15 cellular contexts compared by ENCODE assay signal in the genomic region with DNA sequence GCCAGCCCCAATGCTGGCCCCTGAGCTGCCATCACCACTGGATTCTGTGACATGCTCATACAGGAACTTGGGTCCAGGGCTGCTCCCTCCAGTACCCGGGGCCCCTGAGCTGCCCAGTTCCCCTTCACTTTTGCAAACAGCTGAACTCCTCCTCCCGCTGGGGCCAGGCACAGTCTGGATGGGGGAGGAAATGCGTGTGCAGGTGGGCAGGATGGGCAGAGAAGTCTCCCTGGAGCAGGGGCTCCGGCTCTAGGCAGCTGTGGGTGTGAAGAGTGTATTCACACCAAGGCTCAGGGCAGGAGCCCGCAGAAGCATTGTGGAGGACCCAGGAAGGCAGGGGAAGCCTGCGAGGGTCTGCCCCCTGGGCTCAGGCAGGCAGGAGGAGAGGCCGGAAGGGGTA. TPM values are rescaled to one million over a fixed set of nuclear protein-coding genes. Genes with fewer than 3 reads are reported as not detected.
DNase-seq lines count a peak whose midpoint lies in the region; ATAC-seq and TF ChIP-seq lines count a peak whose summit lies in the region.
"Had no signal": no experiment of that assay in that cellular context is flagged by ENCODE, and none has a peak within 500 bp of the region (broad histone marks: within the 10 kb centered on the region; RNA-seq: fewer than 3 reads in every experiment).

No MANE protein-coding gene starts in this region.

- no peak for DNase-seq in IMR-90
- no peak for DNase-seq in neuronal stem cell (ENCODE audit: low spot score)
- DNase-seq in stimulated activated naive B cell treated with anti-CD40 and anti-IgM and Interleukin-4, amounts not matched to agents 10 μg/mL and 1 μg/mL and 100 μg/mL, for 72 hours: no peak
- no peak for DNase-seq in tibial artery
- DNase-seq in central memory CD4-positive, alpha-beta T cell: no peak
- DNase-seq: ACHN; CD4-positive, alpha-beta memory T cell; COR-L47; DND-41; GDM1; KBM-7 had no signal

- H2BK12ac ChIP-seq in neuronal stem cell (ENCODE audit: low read length): no peak overlapping the region

- H3K56ac ChIP-seq in IMR-90 (ENCODE audit: extremely low read depth, insufficient read depth, low read length): no peak overlapping the region

- TF ChIP-seq POLR2A in IMR-90 (IDR thresholded peaks at IDR 0.05; ENCODE audit: low read depth, low read length): no peak

- H3K4me3 Mint-ChIP-seq in stimulated activated naive B cell treated with anti-CD40 and anti-IgM and Interleukin-4, amounts not matched to agents 10 μg/mL and 1 μg/mL and 100 μg/mL, for 72 hours: no peak overlapping the region
- H3K4me3 Mint-ChIP-seq: CD4-positive, alpha-beta memory T cell had no signal

- H4K91ac ChIP-seq in IMR-90 (ENCODE audit: insufficient read depth, low read depth, low read length) (no peak overlapping the region), neuronal stem cell (ENCODE audit: low read depth, low read length, poor library complexity) (no peak overlapping the region)

- POLR2A ChIA-PET in IMR-90 (lab: Charles Lee; ENCODE audit: unreplicated experiment): no interaction called here

- TF ChIP-seq CTCF in IMR-90 (conservative IDR thresholded peaks at IDR 0.05; ENCODE audit: low read depth, low read length) (no peak), tibial artery (IDR thresholded peaks at IDR 0.05) (no peak)

- H2BK20ac ChIP-seq in IMR-90 (ENCODE audit: low read depth, low read length): no peak overlapping the region

- no peak overlapping the region for H3K4me3 ChIP-seq in BLaER1 treated with 17β-estradiol and CSF1 and Interleukin-3, amounts not matched to agents 10 nM and 100 nM
- no peak overlapping the region for H3K4me3 ChIP-seq in IMR-90 (ENCODE audit: insufficient read depth, low read depth, low read length)
- no peak overlapping the region for H3K4me3 ChIP-seq in neuronal stem cell (ENCODE audit: low read length in 2 of 2)
- no peak overlapping the region for H3K4me3 ChIP-seq in tibial artery

- dilution Hi-C loops in IMR-90 (cut with HindIII; ENCODE audit: low sequenced_read_pairs, unreplicated experiment): no loop called here

- no peak overlapping the region for H2BK15ac ChIP-seq in IMR-90 (ENCODE audit: low read depth, low read length)
- no peak overlapping the region for H2BK15ac ChIP-seq in neuronal stem cell (ENCODE audit: low read length)

- H3K4me1 Mint-ChIP-seq in stimulated activated naive B cell treated with anti-CD40 and anti-IgM and Interleukin-4, amounts not matched to agents 10 μg/mL and 1 μg/mL and 100 μg/mL, for 72 hours: peaks cover 19 to 26% of the 10 kb centered on the region in 2 donors

- no peaks in the 10 kb centered on the region for H3K9me3 Mint-ChIP-seq in stimulated activated naive B cell treated with anti-CD40 and anti-IgM and Interleukin-4, amounts not matched to agents 10 μg/mL and 1 μg/mL and 100 μg/mL, for 72 hours

- H3K4ac ChIP-seq in IMR-90 (ENCODE audit: low read depth, low read length) (no peak overlapping the region), neuronal stem cell (ENCODE audit: low read length) (no peak overlapping the region)

- H3K36me3 ChIP-seq in BLaER1 treated with 17β-estradiol and CSF1 and Interleukin-3, amounts not matched to agents 10 nM and 100 nM: peaks cover 23 to 36% (median 35%) of the 10 kb centered on the region in 11 experiments
- H3K36me3 ChIP-seq in IMR-90 (ENCODE audit: control insufficient read depth, insufficient read depth, low read length): peaks cover 23% of the 10 kb centered on the region; the same call in 1 of the 2 replicates
- H3K36me3 ChIP-seq in neuronal stem cell (replicated peaks in 1 of 2; ENCODE audit: control insufficient read depth in 2 of 2, insufficient read depth in 2 of 2, low read length in 2 of 2): peaks cover 11 to 32% of the 10 kb centered on the region in 2 donors
- H3K36me3 ChIP-seq in tibial artery: peaks cover 17 to 35% (median 29%) of the 10 kb centered on the region in 3 donors

- no peak for ATAC-seq in IMR-90 (ENCODE audit: low read depth)
- no peak for ATAC-seq in stimulated activated naive B cell treated with anti-CD40 and anti-IgM and Interleukin-4, amounts not matched to agents 10 μg/mL and 1 μg/mL and 100 μg/mL, for 72 hours (replicated peaks)
- no peak for ATAC-seq in GM19324 (IDR thresholded peaks at IDR 0.05; ENCODE audit: low FRiP score, unreplicated experiment)
- ATAC-seq: HCT116 had no signal

- H3K27me3 Mint-ChIP-seq in stimulated activated naive B cell treated with anti-CD40 and anti-IgM and Interleukin-4, amounts not matched to agents 10 μg/mL and 1 μg/mL and 100 μg/mL, for 72 hours: peaks cover 13 to 20% of the 10 kb centered on the region in 2 donors
- H3K27me3 Mint-ChIP-seq: CD4-positive, alpha-beta memory T cell had no signal

- no peaks in the 10 kb centered on the region for H3K27me3 ChIP-seq in BLaER1 treated with 17β-estradiol and CSF1 and Interleukin-3, amounts not matched to agents 10 nM and 100 nM
- H3K27me3 ChIP-seq in IMR-90 (ENCODE audit: control insufficient read depth, insufficient read depth, low read length) (no peaks in the 10 kb centered on the region; the same call in 1 of the 2 replicates), neuronal stem cell (ENCODE audit: control insufficient read depth in 3 of 3, insufficient read depth in 3 of 3, low read depth in 1 of 3, low read length in 3 of 3) (peaks cover 0 to 40% (median 3%) of the 10 kb centered on the region in 3 experiments), tibial artery (peaks cover 0 to 21% of the 10 kb centered on the region in 2 donors)

- H4K5ac ChIP-seq in IMR-90 (ENCODE audit: low read depth, low read length): no peak overlapping the region

- H2BK5ac ChIP-seq in IMR-90 (ENCODE audit: low read depth, low read length, poor library complexity, severe bottlenecking): no peak overlapping the region
- H2BK5ac ChIP-seq in neuronal stem cell (ENCODE audit: low read length): peak overlapping the region; percentile 71

- peaks cover 46 to 92% (median 79%) of the 10 kb centered on the region in 10 experiments for H3K4me1 ChIP-seq in BLaER1 treated with 17β-estradiol and CSF1 and Interleukin-3, amounts not matched to agents 10 nM and 100 nM
- no peaks in the 10 kb centered on the region for H3K4me1 ChIP-seq in IMR-90 (ENCODE audit: control insufficient read depth, insufficient read depth, low read length)
- H3K4me1 ChIP-seq in neuronal stem cell (ENCODE audit: control insufficient read depth in 2 of 2, insufficient read depth in 1 of 2, low read depth in 1 of 2, low read length in 2 of 2): no peaks in the 10 kb centered on the region
- no peaks in the 10 kb centered on the region for H3K4me1 ChIP-seq in tibial artery

- no peak overlapping the region for H4K8ac ChIP-seq in IMR-90 (ENCODE audit: low read depth in 2 of 2, low read length in 2 of 2)
- H4K8ac ChIP-seq in neuronal stem cell (ENCODE audit: low read depth, low read length): no peak overlapping the region

- no peak overlapping the region for H3K14ac ChIP-seq in IMR-90 (replicated peaks; ENCODE audit: low read depth, low read length)
- H3K14ac ChIP-seq in neuronal stem cell (ENCODE audit: low read length): no peak overlapping the region

- H3K36me3 Mint-ChIP-seq in stimulated activated naive B cell treated with anti-CD40 and anti-IgM and Interleukin-4, amounts not matched to agents 10 μg/mL and 1 μg/mL and 100 μg/mL, for 72 hours: peaks cover 20 to 34% of the 10 kb centered on the region in 2 donors

- peak overlapping the region; percentile 39 for H3K27ac Mint-ChIP-seq in stimulated activated naive B cell treated with anti-CD40 and anti-IgM and Interleukin-4, amounts not matched to agents 10 μg/mL and 1 μg/mL and 100 μg/mL, for 72 hours

- H3K79me1 ChIP-seq in IMR-90 (ENCODE audit: low read depth in 1 of 2, low read length in 2 of 2) (no peaks in the 10 kb centered on the region), neuronal stem cell (ENCODE audit: low read depth, low read length) (no peaks in the 10 kb centered on the region)

- BruUV-seq in IMR-90 (replicated peaks; lab: Mats Ljungman, UMichigan): no TSS peak

- WGBS in IMR-90 (ENCODE audit: extremely low coverage in 2 of 2, insufficient read length in 1 of 2), 2 experiments: 62% methylated on average over 4 of the region's 7 CpGs; no CpG with 5 or more reads in 1 of the 2 experiments
- no CpG with 5 or more reads among the region's 7 CpGs for WGBS in neuronal stem cell (ENCODE audit: extremely low coverage in 2 of 2, insufficient read length in 2 of 2, insufficient replicate concordance in 1 of 2), 2 donors

- no peaks in the 10 kb centered on the region for H3K9me1 ChIP-seq in IMR-90 (ENCODE audit: insufficient read depth, low read length)

- H2BK120ac ChIP-seq in IMR-90 (ENCODE audit: low read depth, low read length) (no peak overlapping the region), neuronal stem cell (ENCODE audit: low read depth, low read length) (no peak overlapping the region)

- no peak overlapping the region for H3K23ac ChIP-seq in IMR-90 (ENCODE audit: low read depth, low read length)
- no peak overlapping the region for H3K23ac ChIP-seq in neuronal stem cell (ENCODE audit: low read depth, low read length, poor library complexity)

- no peak overlapping the region for H3K18ac ChIP-seq in IMR-90 (ENCODE audit: low read depth, low read length)
- H3K18ac ChIP-seq in neuronal stem cell (ENCODE audit: low read length): no peak overlapping the region

- CTCF ChIA-PET in IMR-90 (lab: Yijun Ruan, JAX): no interaction called here

- H2AFZ ChIP-seq in IMR-90 (replicated peaks; ENCODE audit: low read length, poor library complexity) (no peak overlapping the region), neuronal stem cell (ENCODE audit: low read length) (no peak overlapping the region)

- no peak overlapping the region for H2AK5ac ChIP-seq in IMR-90 (ENCODE audit: low read depth, low read length)
- peak overlapping the region; percentile 26 for H2AK5ac ChIP-seq in neuronal stem cell (ENCODE audit: low read depth, low read length)

- peaks cover 0 to 15% (median 0%) of the 10 kb centered on the region in 11 experiments; a peak in 3 of 22 replicates for H4K20me1 ChIP-seq in BLaER1 treated with 17β-estradiol and CSF1 and Interleukin-3, amounts not matched to agents 10 nM and 100 nM
- H4K20me1 ChIP-seq in IMR-90 (ENCODE audit: insufficient read depth, low read length): no peaks in the 10 kb centered on the region

- H2AK9ac ChIP-seq in IMR-90 (replicated peaks; ENCODE audit: low read depth, low read length, poor library complexity): peak overlapping the region; percentile 52

- intact Hi-C loops in IMR-90 (cut with micrococcal nuclease) (no loop called here), tibial artery (cut with DNase I; ENCODE audit: low total_unique reads) (no loop called here)

- 0 out of 22 replicates have a peak overlapping the region, but pooled peaks of 1 of the 11 experiments have one; percentile 18 for H3K9ac ChIP-seq in BLaER1 treated with 17β-estradiol and CSF1 and Interleukin-3, amounts not matched to agents 10 nM and 100 nM
- H3K9ac ChIP-seq in IMR-90 (ENCODE audit: low read depth, low read length) (no peak overlapping the region), neuronal stem cell (ENCODE audit: low read depth, low read length, poor library complexity) (peak overlapping the region; percentile 16)

- no peak for TF ChIP-seq RAD21 in IMR-90 (IDR thresholded peaks at IDR 0.05; ENCODE audit: low read length)

- peak overlapping the region; percentile 1 to 57 (median 18); a peak in 11 of 22 replicates for H3K4me2 ChIP-seq in BLaER1 treated with 17β-estradiol and CSF1 and Interleukin-3, amounts not matched to agents 10 nM and 100 nM
- H3K4me2 ChIP-seq in IMR-90 (ENCODE audit: low read depth, low read length) (no peak overlapping the region), neuronal stem cell (ENCODE audit: insufficient read depth, low read length, poor library complexity, severe bottlenecking) (no peak overlapping the region)

- no peaks in the 10 kb centered on the region for H3K9me3 ChIP-seq in BLaER1 treated with 17β-estradiol and CSF1 and Interleukin-3, amounts not matched to agents 10 nM and 100 nM (replicated peaks in 1 of 11)
- H3K9me3 ChIP-seq in IMR-90 (ENCODE audit: control insufficient read depth, insufficient read depth, low read length) (no peaks in the 10 kb centered on the region), neuronal stem cell (replicated peaks in 1 of 2; ENCODE audit: control insufficient read depth in 2 of 2, insufficient read depth in 1 of 2, low read depth in 1 of 2, low read length in 2 of 2) (no peaks in the 10 kb centered on the region), tibial artery (no peaks in the 10 kb centered on the region)

- in situ Hi-C loops in IMR-90 (cut with MboI; ENCODE audit: low sequenced_read_pairs): no loop called here

- H3K27ac ChIP-seq in BLaER1 treated with 17β-estradiol and CSF1 and Interleukin-3, amounts not matched to agents 10 nM and 100 nM: no peak overlapping the region
- H3K27ac ChIP-seq in IMR-90 (ENCODE audit: insufficient read depth, low read length) (no peak overlapping the region), neuronal stem cell (replicated peaks; ENCODE audit: low read length) (no peak overlapping the region), tibial artery (no peak overlapping the region)
- H3K27ac ChIP-seq: C4-2B had no signal

RNA-seq across cellular contexts. Expression of a gene that starts 12.4 kb away (rescaled TPM):
- 65.1 and 85.5 TPM in 2 replicates for total RNA-seq in IMR-90 (2012; rRNA removed)
- 81.2 and 87.2 TPM in 2 replicates for polyA plus RNA-seq in IMR-90 (2012; rRNA removed)
- 17.6 and 33.7 TPM in 2 replicates for polyA plus RNA-seq in IMR-90 (2012; cell fraction: cytosol; rRNA removed)
- polyA plus RNA-seq in IMR-90 (2012; cell fraction: nucleus; rRNA removed; ENCODE audit: low replicate concordance): 20.6 and 93.1 TPM in 2 replicates
- polyA plus RNA-seq in neuronal stem cell (2013, experiment 1 of 2): 56.9 TPM
- polyA plus RNA-seq in neuronal stem cell (2013, experiment 2 of 2): 56.6 TPM

RNA-seq across cellular contexts. Expression of a gene that starts 46.8 kb away (rescaled TPM):
- 4.7 and 5.0 TPM in 2 replicates for total RNA-seq in IMR-90 (2012; rRNA removed)
- 6.6 and 7.2 TPM in 2 replicates for polyA plus RNA-seq in IMR-90 (2012; rRNA removed)
- 7.0 and 12.9 TPM in 2 replicates for polyA plus RNA-seq in IMR-90 (2012; cell fraction: cytosol; rRNA removed)
- 10.8 and 25.4 TPM in 2 replicates for polyA plus RNA-seq in IMR-90 (2012; cell fraction: nucleus; rRNA removed; ENCODE audit: low replicate concordance)
- polyA plus RNA-seq in neuronal stem cell (2013, experiment 1 of 2): 1.0 TPM
- 0.96 TPM for polyA plus RNA-seq in neuronal stem cell (2013, experiment 2 of 2)

Comparison
In these comparisons a context has a peak if more than half of its experiments do, and no peak if none do; other contexts are left out.
1. H3K4me2 ChIP-seq: peak in BLaER1 treated with 17β-estradiol and CSF1 and Interleukin-3, amounts not matched to agents 10 nM and 100 nM (11 of 11); none in IMR-90 (single experiment) and neuronal stem cell (single experiment).